8 cellular contexts compared by ENCODE assay signal in genomic region chr1:212287261-212287895, GRCh38. TPM values are rescaled to one million over a fixed set of nuclear protein-coding genes. Genes with fewer than 3 reads are reported as not detected.
DNase-seq lines count a peak whose midpoint lies in the region; ATAC-seq, FAIRE-seq and TF ChIP-seq lines count a peak whose summit lies in the region.

No MANE protein-coding gene starts in this region.

- H3K27ac Mint-ChIP-seq in central memory CD8-positive, alpha-beta T cell (ENCODE audit: low read depth): peak overlapping the region; percentile 98

- H3K27me3 Mint-ChIP-seq in central memory CD8-positive, alpha-beta T cell: no peaks in the 10 kb centered on the region

- no peak for FAIRE-seq in A549 (lab: Jason Lieb, UNC)

- ATAC-seq in A549: no peak
- no peak for ATAC-seq in central memory CD8-positive, alpha-beta T cell (replicated peaks; ENCODE audit: extremely low read depth, poor library complexity, severe bottlenecking)
- ATAC-seq in HG03095 (IDR thresholded peaks at IDR 0.05; ENCODE audit: unreplicated experiment): no peak

- DNase-seq in A549 (ENCODE audit: low read depth in 1 of 2, low spot score in 1 of 2) (no peak), DMS153 (lab: John Stamatoyannopoulos, UW) (no peak), T-helper 9 cell (no peak), NCI-H748 treated with DMSO at 0.1 percent for 48 hours (lab: John Stamatoyannopoulos, UW) (no peak)
- no peak for DNase-seq in central memory CD8-positive, alpha-beta T cell (ENCODE audit: low spot score in 2 of 2)

- TF ChIP-seq POLR2A in A549 (IDR thresholded peaks at IDR 0.05; ENCODE audit: low read length): no peak

- WGBS in A549 (ENCODE audit: missing lambda C conversion rate): 30% methylated on average over 3 of the region's 3 CpGs

- peak overlapping the region; percentile 93 to 96; a peak in 5 of 6 replicates for H3K27ac ChIP-seq in A549
- no peak overlapping the region for H3K27ac ChIP-seq in HUES6 (ENCODE audit: low read depth, low read length)
- no peak overlapping the region for H3K27ac ChIP-seq in muscle layer of colon (ENCODE audit: low read depth, low read length)

- H3K4me2 ChIP-seq in A549: peak overlapping the region; percentile 78

- H3K36me3 ChIP-seq in HUES6 (ENCODE audit: control insufficient read depth, insufficient read depth, low read length) (no peaks in the 10 kb centered on the region), muscle layer of colon (ENCODE audit: insufficient read depth, low read length) (no peaks in the 10 kb centered on the region)

- no peak for TF ChIP-seq EP300 in A549 (IDR thresholded peaks at IDR 0.05)

- H3K4me1 ChIP-seq in A549: peaks cover 50% of the 10 kb centered on the region
- peaks cover 27% of the 10 kb centered on the region for H3K4me1 ChIP-seq in HUES6 (ENCODE audit: control insufficient read depth, insufficient read depth, low read length)
- peaks cover 35% of the 10 kb centered on the region for H3K4me1 ChIP-seq in muscle layer of colon (ENCODE audit: insufficient read depth, low read length)

- no peak overlapping the region for H3K9ac ChIP-seq in HUES6 (ENCODE audit: low read length)
- H3K9ac ChIP-seq in muscle layer of colon (ENCODE audit: low read length): peak overlapping the region; percentile 83

- peaks cover 26% of the 10 kb centered on the region for H3K36me3 Mint-ChIP-seq in central memory CD8-positive, alpha-beta T cell (ENCODE audit: insufficient read depth)

- TF ChIP-seq RAD21 in A549 (conservative IDR thresholded peaks at IDR 0.05 in 1 of 2, IDR thresholded peaks at IDR 0.05 in 1 of 2): no peak

- H3K4me3 ChIP-seq in A549 (peak overlapping the region; percentile 82), HUES6 (ENCODE audit: low read depth, low read length) (peak overlapping the region; percentile 90), muscle layer of colon (ENCODE audit: low read depth in 1 of 2, low read length in 2 of 2) (peak overlapping the region; percentile 11 to 94)

- H3K4me1 Mint-ChIP-seq in central memory CD8-positive, alpha-beta T cell: peaks cover 61% of the 10 kb centered on the region

- POLR2A ChIA-PET in A549 (lab: Yijun Ruan, JAX): interaction anchor here (1.8 to 2.2 kb wide), 2 partner anchors 252 to 607 kb away, joined by 3 to 8 read pairs; partner anchors contain the start of genes DTL and INTS7

- H3K9me3 Mint-ChIP-seq in central memory CD8-positive, alpha-beta T cell: no peaks in the 10 kb centered on the region

- H3K9me3 ChIP-seq in A549 (no peaks in the 10 kb centered on the region), HUES6 (ENCODE audit: control insufficient read depth, insufficient read depth, low read depth, low read length) (no peaks in the 10 kb centered on the region), muscle layer of colon (ENCODE audit: low read length) (no peaks in the 10 kb centered on the region)

- TF ChIP-seq CTCF in A549 (IDR thresholded peaks at IDR 0.05): no peak

- H3K4me3 Mint-ChIP-seq in central memory CD8-positive, alpha-beta T cell: peak overlapping the region; percentile 97

- H3K27me3 ChIP-seq in HUES6 (ENCODE audit: control insufficient read depth, insufficient read depth, low read length): no peaks in the 10 kb centered on the region
- H3K27me3 ChIP-seq in muscle layer of colon (ENCODE audit: control insufficient read depth in 1 of 2, insufficient read depth in 2 of 2, low read length in 2 of 2): no peaks in the 10 kb centered on the region

- CTCF ChIA-PET in A549 (lab: Yijun Ruan, JAX): interaction anchor here (0.9 to 3.4 kb wide), 7 partner anchors 14 to 218 kb away, joined by 3 to 30 read pairs (median 4); no protein-coding TSS in a partner anchor

TF ChIP-seq in A549, 52 proteins besides CTCF, POLR2A, EP300 and RAD21:
- TF ChIP-seq, protein P1, sequence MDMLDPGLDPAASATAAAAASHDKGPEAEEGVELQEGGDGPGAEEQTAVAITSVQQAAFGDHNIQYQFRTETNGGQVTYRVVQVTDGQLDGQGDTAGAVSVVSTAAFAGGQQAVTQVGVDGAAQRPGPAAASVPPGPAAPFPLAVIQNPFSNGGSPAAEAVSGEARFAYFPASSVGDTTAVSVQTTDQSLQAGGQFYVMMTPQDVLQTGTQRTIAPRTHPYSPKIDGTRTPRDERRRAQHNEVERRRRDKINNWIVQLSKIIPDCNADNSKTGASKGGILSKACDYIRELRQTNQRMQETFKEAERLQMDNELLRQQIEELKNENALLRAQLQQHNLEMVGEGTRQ (IDR thresholded peaks at IDR 0.05): no peak
- TF ChIP-seq, protein P2, sequence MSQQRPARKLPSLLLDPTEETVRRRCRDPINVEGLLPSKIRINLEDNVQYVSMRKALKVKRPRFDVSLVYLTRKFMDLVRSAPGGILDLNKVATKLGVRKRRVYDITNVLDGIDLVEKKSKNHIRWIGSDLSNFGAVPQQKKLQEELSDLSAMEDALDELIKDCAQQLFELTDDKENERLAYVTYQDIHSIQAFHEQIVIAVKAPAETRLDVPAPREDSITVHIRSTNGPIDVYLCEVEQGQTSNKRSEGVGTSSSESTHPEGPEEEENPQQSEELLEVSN (IDR thresholded peaks at IDR 0.05; ENCODE audit: borderline replicate concordance, low read depth): no peak
- TF ChIP-seq SMC3 (IDR thresholded peaks at IDR 0.05): no peak
- TF ChIP-seq RCOR1 (IDR thresholded peaks at IDR 0.05; ENCODE audit: low read depth, low read length): no peak
- TF ChIP-seq, protein P3, sequence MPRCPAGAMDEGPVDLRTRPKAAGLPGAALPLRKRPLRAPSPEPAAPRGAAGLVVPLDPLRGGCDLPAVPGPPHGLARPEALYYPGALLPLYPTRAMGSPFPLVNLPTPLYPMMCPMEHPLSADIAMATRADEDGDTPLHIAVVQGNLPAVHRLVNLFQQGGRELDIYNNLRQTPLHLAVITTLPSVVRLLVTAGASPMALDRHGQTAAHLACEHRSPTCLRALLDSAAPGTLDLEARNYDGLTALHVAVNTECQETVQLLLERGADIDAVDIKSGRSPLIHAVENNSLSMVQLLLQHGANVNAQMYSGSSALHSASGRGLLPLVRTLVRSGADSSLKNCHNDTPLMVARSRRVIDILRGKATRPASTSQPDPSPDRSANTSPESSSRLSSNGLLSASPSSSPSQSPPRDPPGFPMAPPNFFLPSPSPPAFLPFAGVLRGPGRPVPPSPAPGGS (IDR thresholded peaks at IDR 0.05): no peak
- TF ChIP-seq KDM1A (IDR thresholded peaks at IDR 0.05; ENCODE audit: low read depth): no peak
- TF ChIP-seq ZNF302 (CRISPR knock-in tag; IDR thresholded peaks at IDR 0.05): no peak
- no peak for TF ChIP-seq MAFK (IDR thresholded peaks at IDR 0.05; ENCODE audit: partially characterized antibody)
- no peak for TF ChIP-seq FOXS1 (CRISPR knock-in tag; IDR thresholded peaks at IDR 0.05)
- TF ChIP-seq HDAC2 (IDR thresholded peaks at IDR 0.05): no peak
- TF ChIP-seq CHD2 (IDR thresholded peaks at IDR 0.05; ENCODE audit: low read length, partially characterized antibody): no peak
- TF ChIP-seq, protein P4, sequence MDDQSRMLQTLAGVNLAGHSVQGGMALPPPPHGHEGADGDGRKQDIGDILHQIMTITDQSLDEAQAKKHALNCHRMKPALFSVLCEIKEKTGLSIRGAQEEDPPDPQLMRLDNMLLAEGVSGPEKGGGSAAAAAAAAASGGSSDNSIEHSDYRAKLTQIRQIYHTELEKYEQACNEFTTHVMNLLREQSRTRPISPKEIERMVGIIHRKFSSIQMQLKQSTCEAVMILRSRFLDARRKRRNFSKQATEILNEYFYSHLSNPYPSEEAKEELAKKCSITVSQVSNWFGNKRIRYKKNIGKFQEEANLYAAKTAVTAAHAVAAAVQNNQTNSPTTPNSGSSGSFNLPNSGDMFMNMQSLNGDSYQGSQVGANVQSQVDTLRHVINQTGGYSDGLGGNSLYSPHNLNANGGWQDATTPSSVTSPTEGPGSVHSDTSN (IDR thresholded peaks at IDR 0.05): no peak
- no peak for TF ChIP-seq CHD4 (IDR thresholded peaks at IDR 0.05; ENCODE audit: borderline replicate concordance)
- TF ChIP-seq EHF (CRISPR knock-in tag; IDR thresholded peaks at IDR 0.05): no peak
- TF ChIP-seq MAZ (IDR thresholded peaks at IDR 0.05; ENCODE audit: borderline replicate concordance, low read depth, low read length): no peak
TF ChIP-seq in A549: peak in this region for 0.

RNA-seq across cellular contexts. Expression of gene PPP2R5A, which starts 2.2 kb away (rescaled TPM):
- polyA plus RNA-seq in A549 (2011; rRNA removed): 33.6 and 37.6 TPM in 2 replicates
- 9.7 and 12.0 TPM in 2 replicates for polyA plus RNA-seq in A549 (2012; cell fraction: cytosol; rRNA removed)
- polyA plus RNA-seq in A549 (2012; cell fraction: nucleus; rRNA removed): 6.1 and 6.4 TPM in 2 replicates
- polyA plus RNA-seq in A549 (2017; fragmentation: RNase III; extraction: RNeasy Plus Mini Kit Qiagen cat#74134 plus additional on column Dnase treatment): 14.8 to 15.1 TPM (median 14.9 TPM) in 3 replicates
- 6.8 and 7.9 TPM in 2 replicates for polyA minus RNA-seq in A549 (2011; rRNA and poly(A)+ RNA removed)

Comparison
In these comparisons a context has a peak if more than half of its experiments do, and no peak if none do; other contexts are left out.
1. H3K27ac ChIP-seq: peak in A549 (2 of 2); none in HUES6 (single experiment) and muscle layer of colon (single experiment).
2. Peak in every context shown above with its lines, with median percentiles within 50 percentile points of each other: H3K4me3 ChIP-seq.